Comparison of ENCODE assay signal across 16 cellular contexts in genomic region chr6:139757766-139758655, GRCh38.
DNase-seq lines count a peak whose midpoint lies in the region; ATAC-seq and TF ChIP-seq lines count a peak whose summit lies in the region.
"Had no signal": no experiment of that assay in that cellular context is flagged by ENCODE, and none has a peak within 500 bp of the region (broad histone marks: within the 10 kb centered on the region; RNA-seq: fewer than 3 reads in every experiment).

No MANE protein-coding gene starts in this region.

- H3K9me3 ChIP-seq in psoas muscle (no peaks in the 10 kb centered on the region), prostate gland (no peaks in the 10 kb centered on the region)
- H3K9me3 ChIP-seq: SK-N-SH had no signal

- H3K36me3 ChIP-seq in psoas muscle (ENCODE audit: insufficient read depth in 1 of 2, low read depth in 1 of 2) (no peaks in the 10 kb centered on the region), prostate gland (no peaks in the 10 kb centered on the region)

- ATAC-seq in psoas muscle = peak; percentile 74 to 90 (median 86)
- ATAC-seq: WTC11 had no signal

- H3K4me1 ChIP-seq in psoas muscle (peaks cover 69% of the 10 kb centered on the region), prostate gland (replicated peaks) (no peaks in the 10 kb centered on the region)

- no peaks in the 10 kb centered on the region for H3K27me3 ChIP-seq in psoas muscle (ENCODE audit: insufficient read depth in 3 of 3, low read length in 2 of 3)
- no peaks in the 10 kb centered on the region for H3K27me3 ChIP-seq in prostate gland (replicated peaks; ENCODE audit: insufficient read depth)

- peak; percentile 11 for DNase-seq in CD1c-positive myeloid dendritic cell (ENCODE audit: extremely low spot score)
- DNase-seq in NCI-H69 (lab: John Stamatoyannopoulos, UW) = peak; percentile 21
- DNase-seq in fibroblast of the conjunctiva (ENCODE audit: low read depth) = peak; percentile 87
- no peak for DNase-seq in psoas muscle
- DNase-seq in prostate gland (ENCODE audit: low spot score) = no peak
- DNase-seq in activated gamma-delta T cell (lab: John Stamatoyannopoulos, UW) = no peak
- no peak for DNase-seq in stimulated activated CD4-positive, alpha-beta T cell treated with anti-CD3 and anti-CD28 coated beads, Interleukin-2, amount 100 ng/mL, for 48 hours
- no peak for DNase-seq in NCI-H2107 treated with DMSO at 0.1 percent for 48 hours (lab: John Stamatoyannopoulos, UW; ENCODE audit: unreplicated experiment)
- DNase-seq: activated T-cell treated with anti-CD3 and anti-CD28 coated beads, Interleukin-2, amount 50 U/mL, for 24 hours; anterior cingulate cortex; C1 segment of cervical spinal cord; GDM1; immature natural killer cell; NCI-H748 treated with DMSO at 0.1 percent for 48 hours; SK-N-SH had no signal

- peak overlapping the region; percentile 20 for H3K4me3 ChIP-seq in psoas muscle
- no peak overlapping the region for H3K4me3 ChIP-seq in prostate gland

- intact Hi-C loops in psoas muscle (cut with DNase I) (loop anchor here in 1 of 2 donors (5.0 kb wide), 1 partner anchor 386 kb away; the partner anchor contains the start of gene CITED2), prostate gland (cut with DNase I) (no loop called here)

- no peak for TF ChIP-seq POLR2A in prostate gland (IDR thresholded peaks at IDR 0.05)

- no peak for TF ChIP-seq CTCF in psoas muscle (IDR thresholded peaks at IDR 0.05)
- TF ChIP-seq CTCF in prostate gland (IDR thresholded peaks at IDR 0.05) = no peak

- peak overlapping the region; percentile 77 for H3K27ac ChIP-seq in psoas muscle
- H3K27ac ChIP-seq in prostate gland = no peak overlapping the region

- 14 to 31% (median 15%) methylated on average over 4 of the region's 4 CpGs for WGBS in psoas muscle, 3 donors
- WGBS in prostate gland = 58% methylated on average over 4 of the region's 4 CpGs

Comparison
In these comparisons a context has a peak if more than half of its experiments do, and no peak if none do; other contexts are left out.
1. DNase-seq: peak in CD1c-positive myeloid dendritic cell (single experiment), NCI-H69 (single experiment) and fibroblast of the conjunctiva (single experiment); none in psoas muscle (0 of 2), prostate gland (single experiment), activated gamma-delta T cell (single experiment), stimulated activated CD4-positive, alpha-beta T cell treated with anti-CD3 and anti-CD28 coated beads, Interleukin-2, amount 100 ng/mL, for 48 hours (0 of 2) and NCI-H2107 treated with DMSO at 0.1 percent for 48 hours (single experiment).